8 cellular contexts compared by ENCODE assay signal in genomic region chr22:24894220-24894975, GRCh38. TPM values are rescaled to one million over a fixed set of nuclear protein-coding genes. Genes with fewer than 3 reads are reported as not detected.
DNase-seq lines count a peak whose midpoint lies in the region; ATAC-seq and TF ChIP-seq lines count a peak whose summit lies in the region.

No MANE protein-coding gene starts in this region.

- no peaks in the 10 kb centered on the region for H3K27me3 ChIP-seq in PC-9 (ENCODE audit: insufficient read depth, low read depth)
- H3K27me3 ChIP-seq in esophagus (ENCODE audit: control insufficient read depth in 1 of 2, insufficient read depth in 2 of 2, low read length in 2 of 2) = no peaks in the 10 kb centered on the region
- H3K27me3 ChIP-seq in muscle layer of colon (ENCODE audit: control insufficient read depth in 1 of 2, insufficient read depth in 2 of 2, low read length in 2 of 2) = no peaks in the 10 kb centered on the region
- no peaks in the 10 kb centered on the region for H3K27me3 ChIP-seq in CD8-positive, alpha-beta memory T cell (ENCODE audit: insufficient read depth, low read length, poor library complexity, severe bottlenecking)

- no peaks in the 10 kb centered on the region for H3K79me2 ChIP-seq in PC-9 (ENCODE audit: low read depth)

- peaks cover 16% of the 10 kb centered on the region; the same call in 1 of the 2 replicates for H3F3A ChIP-seq in PC-9 (ENCODE audit: insufficient read depth, low read depth)

- no TSS peak for BruUV-seq in PC-9 (replicated peaks; lab: Mats Ljungman, UMichigan)

- peaks cover 8 to 13% of the 10 kb centered on the region in 2 donors for H3K27me3 Mint-ChIP-seq in CD8-positive, alpha-beta memory T cell
- H3K27me3 Mint-ChIP-seq in activated T-cell treated with anti-CD3 and anti-CD28 coated beads, Interleukin-2, amount 50 U/mL, for 4 hours (ENCODE audit: low read depth) = no peaks in the 10 kb centered on the region

- no peaks in the 10 kb centered on the region for H3K9me2 ChIP-seq in PC-9 (ENCODE audit: insufficient read depth)

- H3K9me3 Mint-ChIP-seq in CD8-positive, alpha-beta memory T cell = no peaks in the 10 kb centered on the region
- H3K9me3 Mint-ChIP-seq in activated T-cell treated with anti-CD3 and anti-CD28 coated beads, Interleukin-2, amount 50 U/mL, for 4 hours = no peaks in the 10 kb centered on the region

- POLR2A ChIA-PET in PC-9 (lab: Charles Lee; ENCODE audit: unreplicated experiment) = no interaction called here
- POLR2A ChIA-PET in CD8-positive, alpha-beta memory T cell (lab: Charles Lee) = no interaction called here

- H3K36me3 Mint-ChIP-seq in CD8-positive, alpha-beta memory T cell = peaks cover 0 to 3% (median 2%) of the 10 kb centered on the region in 3 donors
- H3K36me3 Mint-ChIP-seq in activated T-cell treated with anti-CD3 and anti-CD28 coated beads, Interleukin-2, amount 50 U/mL, for 4 hours (ENCODE audit: insufficient read depth) = no peaks in the 10 kb centered on the region

- no peaks in the 10 kb centered on the region for H3K9me3 ChIP-seq in PC-9 (ENCODE audit: insufficient read depth, low read depth)
- H3K9me3 ChIP-seq in esophagus (ENCODE audit: control insufficient read depth in 2 of 2, insufficient read depth in 1 of 2, low read depth in 1 of 2, low read length in 1 of 2) = no peaks in the 10 kb centered on the region
- no peaks in the 10 kb centered on the region for H3K9me3 ChIP-seq in muscle layer of colon (ENCODE audit: low read length)
- H3K9me3 ChIP-seq in CD8-positive, alpha-beta memory T cell (ENCODE audit: low read length) = no peaks in the 10 kb centered on the region

- H3K4me3 ChIP-seq in PC-9 = peak overlapping the region; percentile 23; the same call in 1 of the 2 replicates
- H3K4me3 ChIP-seq in esophagus (ENCODE audit: low read depth in 1 of 2, low read length in 2 of 2) = no peak overlapping the region
- peak overlapping the region in 1 of 2 donors; percentile 15 for H3K4me3 ChIP-seq in muscle layer of colon (ENCODE audit: low read depth in 1 of 2, low read length in 2 of 2)
- H3K4me3 ChIP-seq in CD8-positive, alpha-beta memory T cell (ENCODE audit: low read length) = no peak overlapping the region

- peak overlapping the region; percentile 63; the same call in 1 of the 2 replicates for H2AFZ ChIP-seq in PC-9

- intact Hi-C loops in PC-9 (cut with micrococcal nuclease; ENCODE audit: unreplicated experiment) = no loop called here

- CTCF ChIA-PET in PC-9 (lab: Charles Lee) = no interaction called here
- CTCF ChIA-PET in CD8-positive, alpha-beta memory T cell (lab: Charles Lee) = no interaction called here

- no peaks in the 10 kb centered on the region for H3K4me1 Mint-ChIP-seq in CD8-positive, alpha-beta memory T cell
- no peaks in the 10 kb centered on the region for H3K4me1 Mint-ChIP-seq in activated T-cell treated with anti-CD3 and anti-CD28 coated beads, Interleukin-2, amount 50 U/mL, for 4 hours (ENCODE audit: low read depth)

- H3K4me1 ChIP-seq in PC-9 (replicated peaks; ENCODE audit: insufficient read depth) (peaks cover 15% of the 10 kb centered on the region), esophagus (ENCODE audit: control insufficient read depth in 2 of 2, insufficient read depth in 2 of 2, low read length in 1 of 2) (peaks cover 0 to 4% of the 10 kb centered on the region in 2 donors), muscle layer of colon (ENCODE audit: insufficient read depth, low read length) (peaks cover 18% of the 10 kb centered on the region)
- H3K4me1 ChIP-seq in CD8-positive, alpha-beta memory T cell (ENCODE audit: insufficient read depth, low read length) = no peaks in the 10 kb centered on the region

- TF ChIP-seq CTCF in PC-9 (conservative IDR thresholded peaks at IDR 0.05) = no peak

- peak overlapping the region; percentile 57 for H3K4me2 ChIP-seq in PC-9

- no peak for ATAC-seq in activated T-cell treated with anti-CD3 and anti-CD28 coated beads, Interleukin-2, amount 50 U/mL, for 4 hours

- peak overlapping the region; percentile 59 for H3K27ac ChIP-seq in PC-9
- peak overlapping the region; percentile 81 to 86 for H3K27ac ChIP-seq in esophagus (ENCODE audit: low read depth in 2 of 2, low read length in 1 of 2)
- peak overlapping the region; percentile 66 for H3K27ac ChIP-seq in muscle layer of colon (ENCODE audit: low read depth, low read length)
- H3K27ac ChIP-seq in CD8-positive, alpha-beta memory T cell (ENCODE audit: low read depth, low read length) = no peak overlapping the region

- H3K4me3 Mint-ChIP-seq in CD8-positive, alpha-beta memory T cell = no peak overlapping the region
- no peak overlapping the region for H3K4me3 Mint-ChIP-seq in activated T-cell treated with anti-CD3 and anti-CD28 coated beads, Interleukin-2, amount 50 U/mL, for 4 hours

- WGBS in esophagus, 2 donors = 23 to 29% methylated on average over 16 of the region's 16 CpGs

- no peak overlapping the region for H3K27ac Mint-ChIP-seq in CD8-positive, alpha-beta memory T cell

- DNase-seq in NCI-H1417 (lab: John Stamatoyannopoulos, UW) = peak; percentile 1 to 87 (median 56)
- DNase-seq in NCI-H1417 treated with DMSO at 0.1 percent for 48 hours (lab: John Stamatoyannopoulos, UW) = no peak
- peak; percentile 81 to 99 for DNase-seq in PC-9
- DNase-seq in CD8-positive, alpha-beta memory T cell = no peak
- DNase-seq in activated T-cell treated with anti-CD3 and anti-CD28 coated beads, Interleukin-2, amount 50 U/mL, for 4 hours = no peak
- DNase-seq in activated gamma-delta T cell treated with Interleukin-2 at 50 U/mL for 16 hours = no peak

- H4K20me1 ChIP-seq in PC-9 (ENCODE audit: insufficient read depth) = no peaks in the 10 kb centered on the region

- H3K9ac ChIP-seq in muscle layer of colon (ENCODE audit: low read length) = peak overlapping the region; percentile 14

- H3K36me3 ChIP-seq in PC-9 (ENCODE audit: low read depth) (no peaks in the 10 kb centered on the region), esophagus (ENCODE audit: control insufficient read depth in 2 of 2, insufficient read depth in 2 of 2, low read length in 1 of 2) (no peaks in the 10 kb centered on the region), muscle layer of colon (ENCODE audit: insufficient read depth, low read length) (peaks cover 11% of the 10 kb centered on the region)
- H3K36me3 ChIP-seq in CD8-positive, alpha-beta memory T cell (ENCODE audit: insufficient read depth, low read length) = no peaks in the 10 kb centered on the region

RNA-seq across cellular contexts. Expression of gene LHFPL7, which starts 52.1 kb away (rescaled TPM):
- total RNA-seq in PC-9 (2021) = not detected in 2 replicates
- polyA plus RNA-seq in esophagus = not detected
- total RNA-seq in CD8-positive, alpha-beta memory T cell = not detected
- not detected for polyA plus RNA-seq in CD8-positive, alpha-beta memory T cell
- total RNA-seq in activated T-cell treated with anti-CD3 and anti-CD28 coated beads, Interleukin-2, amount 50 U/mL, for 4 hours = not detected

RNA-seq across cellular contexts. Expression of gene KIAA1671, which starts 58.1 kb away (rescaled TPM):
- total RNA-seq in PC-9 (2021) = 44.3 and 47.7 TPM in 2 replicates
- polyA plus RNA-seq in esophagus = 10 to 100 TPM; 14.2 to 17.7 TPM
- total RNA-seq in CD8-positive, alpha-beta memory T cell = 10 to 100 TPM; 13.8 to 14.7 TPM
- polyA plus RNA-seq in CD8-positive, alpha-beta memory T cell = 2.6 TPM
- total RNA-seq in activated T-cell treated with anti-CD3 and anti-CD28 coated beads, Interleukin-2, amount 50 U/mL, for 4 hours = 1 to 10 TPM; 4.0 to 9.7 (median 7.3) TPM

Comparison
In these comparisons a context has a peak if more than half of its experiments do, and no peak if none do; other contexts are left out.
1. DNase-seq: peak in NCI-H1417 (3 of 3) and PC-9 (2 of 2); none in NCI-H1417 treated with DMSO at 0.1 percent for 48 hours (single experiment), CD8-positive, alpha-beta memory T cell (0 of 5), activated T-cell treated with anti-CD3 and anti-CD28 coated beads, Interleukin-2, amount 50 U/mL, for 4 hours (single experiment) and activated gamma-delta T cell treated with Interleukin-2 at 50 U/mL for 16 hours (single experiment).